In the genomic region with DNA sequence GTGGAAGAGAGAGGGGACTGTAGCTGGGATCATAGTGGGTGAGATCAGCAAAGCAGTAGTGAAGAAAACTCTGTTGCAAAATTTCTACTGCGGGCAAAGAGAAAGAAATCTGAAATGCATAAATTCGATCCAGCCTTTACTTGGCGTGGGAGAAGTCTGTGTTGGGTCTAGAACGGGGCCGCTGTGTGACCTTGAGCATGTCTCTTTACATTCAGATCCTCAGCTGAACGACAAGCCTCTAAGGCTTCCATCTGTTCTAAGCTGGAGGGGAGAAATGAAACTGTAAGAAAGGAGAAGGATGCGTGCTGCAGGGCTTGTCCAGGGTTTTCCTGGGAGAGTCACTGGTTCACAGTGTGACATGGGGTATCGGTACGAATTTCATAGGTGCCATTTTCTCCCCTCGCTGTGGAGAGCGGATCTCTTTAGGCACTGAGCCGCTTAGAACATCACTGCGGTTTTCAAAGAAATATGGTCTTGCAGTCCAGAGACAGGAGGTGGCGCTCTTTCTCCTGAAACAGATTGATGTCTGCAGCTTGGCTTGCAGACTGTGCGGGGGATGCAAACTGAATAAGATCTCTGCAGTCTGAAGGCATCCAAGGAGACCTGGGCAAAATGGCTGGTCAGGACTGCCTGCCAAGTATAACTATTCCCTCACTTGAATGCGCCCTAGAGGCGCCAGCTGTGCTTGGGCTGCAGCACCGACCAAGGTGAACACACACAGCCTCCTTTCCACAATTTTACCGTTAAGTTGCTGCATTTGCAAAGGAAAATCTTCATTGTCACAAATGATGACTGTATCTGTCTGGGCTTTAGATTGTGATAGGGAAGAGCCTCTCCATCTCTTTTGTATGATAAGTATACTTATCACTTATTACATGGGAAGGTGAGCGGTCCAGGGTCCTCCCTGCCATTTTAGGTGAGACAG, we compare ENCODE assay signal across 8 cellular contexts.
DNase-seq lines count a peak whose midpoint lies in the region; TF ChIP-seq lines count a peak whose summit lies in the region.

No MANE protein-coding gene starts in this region.

- H3K4me3 Mint-ChIP-seq in activated naive CD8-positive, alpha-beta T cell: peak overlapping the region; percentile 79

- TF ChIP-seq CTCF in cardiac muscle cell (IDR thresholded peaks at IDR 0.05; ENCODE audit: low read depth, low read length): peak; percentile 84
- peak; percentile 71 to 76 (median 75) for TF ChIP-seq CTCF in vagina (IDR thresholded peaks at IDR 0.05)

- H3K4me3 ChIP-seq in cardiac muscle cell (no peak overlapping the region), vagina (peak overlapping the region in 1 of 2 donors; percentile 20)

- TF ChIP-seq POLR2A in vagina (IDR thresholded peaks at IDR 0.05): no peak

- H3K9me3 ChIP-seq in cardiac muscle cell (ENCODE audit: low read depth): no peaks in the 10 kb centered on the region
- H3K9me3 ChIP-seq in vagina: no peaks in the 10 kb centered on the region

- peaks cover under 1% of the 10 kb centered on the region for H3K36me3 Mint-ChIP-seq in activated naive CD8-positive, alpha-beta T cell

- DNase-seq in EH (ENCODE audit: low read depth): peak; percentile 85
- peak; percentile 51 for DNase-seq in GOT3 (lab: John Stamatoyannopoulos, UW)
- peak; percentile 87 for DNase-seq in NAMALWA (ENCODE audit: low spot score)
- DNase-seq in SKM-1 (lab: John Stamatoyannopoulos, UW; ENCODE audit: unreplicated experiment): peak; percentile 93
- peak; percentile 94 to 96 for DNase-seq in cardiac muscle cell (ENCODE audit: low read depth in 1 of 2, low spot score in 1 of 2)
- peak; percentile 22 for DNase-seq in pulmonary artery endothelial cell (ENCODE audit: low read depth, low spot score)
- DNase-seq in vagina (ENCODE audit: extremely low spot score in 2 of 2): no peak

- H3K27ac Mint-ChIP-seq in activated naive CD8-positive, alpha-beta T cell: peak overlapping the region; percentile 61

- H3K4me1 ChIP-seq in cardiac muscle cell (ENCODE audit: low read depth) (peaks cover 15% of the 10 kb centered on the region), vagina (no peaks in the 10 kb centered on the region)

- intact Hi-C loops in vagina (cut with DNase I): no loop called here

- H3K9me3 Mint-ChIP-seq in activated naive CD8-positive, alpha-beta T cell (ENCODE audit: low read depth): no peaks in the 10 kb centered on the region

- H3K4me1 Mint-ChIP-seq in activated naive CD8-positive, alpha-beta T cell (ENCODE audit: low read depth): peaks cover 46% of the 10 kb centered on the region

- no peaks in the 10 kb centered on the region for H3K27me3 Mint-ChIP-seq in activated naive CD8-positive, alpha-beta T cell

- H3K27ac ChIP-seq in cardiac muscle cell (peak overlapping the region; percentile 31), vagina (no peak overlapping the region)

- H3K27me3 ChIP-seq in cardiac muscle cell (no peaks in the 10 kb centered on the region), vagina (no peaks in the 10 kb centered on the region)

- H3K36me3 ChIP-seq in cardiac muscle cell: no peaks in the 10 kb centered on the region
- H3K36me3 ChIP-seq in vagina: no peaks in the 10 kb centered on the region

Comparison
In these comparisons a context has a peak if more than half of its experiments do, and no peak if none do; other contexts are left out.
1. DNase-seq: peak in EH (single experiment), GOT3 (single experiment), NAMALWA (single experiment), SKM-1 (single experiment), cardiac muscle cell (2 of 2) and pulmonary artery endothelial cell (single experiment); none in vagina (0 of 2).